ENCODE assay signal across 7 cellular contexts in genomic region chr1:234593109-234593508, GRCh38.
"Had no signal": no experiment of that assay in that cellular context is flagged by ENCODE, and none has a peak within 500 bp of the region (broad histone marks: within the 10 kb centered on the region; RNA-seq: fewer than 3 reads in every experiment).

No MANE protein-coding gene starts in this region.

- H3K9ac ChIP-seq: KMS-11 had no signal

- FAIRE-seq: HTR-8/SVneo had no signal

- H3K27ac ChIP-seq: HL-60, KMS-11 had no signal

- DNase-seq: IMR-90, Karpas-422, KBM-7, KG1 had no signal

- H3K4me2 ChIP-seq: KMS-11 had no signal
